8 cellular contexts compared by ENCODE assay signal in the genomic region with DNA sequence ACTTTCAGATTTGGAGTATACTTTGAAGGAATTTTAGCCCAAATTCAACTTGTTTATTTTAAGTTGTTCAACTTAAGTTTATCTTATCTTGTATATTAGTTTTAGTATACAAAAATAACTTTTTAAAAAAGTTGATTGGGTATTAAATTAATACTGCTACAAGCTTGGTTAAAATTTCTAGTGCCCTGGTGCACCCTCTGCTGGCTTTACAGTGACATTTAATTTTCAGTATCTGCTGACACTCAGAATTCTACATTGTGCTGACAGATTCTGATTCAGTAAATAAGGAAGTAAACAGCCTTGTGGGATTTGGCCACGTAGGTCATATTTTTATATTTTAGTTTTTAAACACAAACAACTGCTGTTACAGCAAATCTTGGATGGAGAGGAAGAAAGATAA. TPM values are rescaled to one million over a fixed set of nuclear protein-coding genes. Genes with fewer than 3 reads are reported as not detected.
DNase-seq lines count a peak whose midpoint lies in the region; ATAC-seq and TF ChIP-seq lines count a peak whose summit lies in the region.

No MANE protein-coding gene starts in this region.

- 0% methylated on average over 1 of the region's 1 CpG for WGBS in liver

- ATAC-seq in HG02759 (IDR thresholded peaks at IDR 0.05; ENCODE audit: unreplicated experiment), result no peak

- TF ChIP-seq RAD21 in liver (IDR thresholded peaks at IDR 0.05), result peak; percentile 64 to 75

- H3K9ac ChIP-seq in MM.1S (ENCODE audit: low read length) (no peak overlapping the region), liver (ENCODE audit: low read depth in 1 of 2, low read length in 2 of 2) (no peak overlapping the region)

- peak overlapping the region; percentile 50; the same call in 1 of the 2 replicates for H2AFZ ChIP-seq in MM.1S (ENCODE audit: low read length)

- H4K20me1 ChIP-seq in MM.1S (ENCODE audit: insufficient read depth, low read length), result no peaks in the 10 kb centered on the region

- TF ChIP-seq CTCF in MM.1S (IDR thresholded peaks at IDR 0.05; ENCODE audit: low read length), result peak; percentile 41
- TF ChIP-seq CTCF in ascending aorta (IDR thresholded peaks at IDR 0.05), result peak in 2 of 3 experiments; percentile 35 to 56
- TF ChIP-seq CTCF in liver (IDR thresholded peaks at IDR 0.05; ENCODE audit: low read depth, low read length, missing input control), result peak; percentile 56

- H3K79me2 ChIP-seq in MM.1S (ENCODE audit: low read length), result no peaks in the 10 kb centered on the region

- peak overlapping the region; percentile 46; the same call in 1 of the 2 replicates for H3K4me2 ChIP-seq in MM.1S (ENCODE audit: low read depth, low read length)

- H3K4me1 ChIP-seq in MM.1S (ENCODE audit: low read length) (peaks cover 12% of the 10 kb centered on the region; the same call in 1 of the 2 replicates), ascending aorta (no peaks in the 10 kb centered on the region), liver (ENCODE audit: control insufficient read depth in 4 of 4, insufficient read depth in 4 of 4, low read length in 3 of 4) (peaks cover 0 to 10% (median 3%) of the 10 kb centered on the region in 4 donors)

- H3K9me2 ChIP-seq in MM.1S (replicated peaks; ENCODE audit: insufficient read depth, low read length), result no peaks in the 10 kb centered on the region

- H3K27me3 ChIP-seq in MM.1S (replicated peaks; ENCODE audit: insufficient read depth, low read length), result no peaks in the 10 kb centered on the region
- no peaks in the 10 kb centered on the region for H3K27me3 ChIP-seq in ascending aorta
- H3K27me3 ChIP-seq in liver (ENCODE audit: control insufficient read depth in 4 of 4, insufficient read depth in 4 of 4, low read length in 3 of 4), result no peaks in the 10 kb centered on the region

- H3F3A ChIP-seq in MM.1S (ENCODE audit: insufficient read depth, low read length), result no peaks in the 10 kb centered on the region

- DNase-seq in DMS153 (lab: John Stamatoyannopoulos, UW), result peak; percentile 23
- DNase-seq in DMS153 treated with DMSO at 0.1 percent for 48 hours (lab: John Stamatoyannopoulos, UW; ENCODE audit: unreplicated experiment), result no peak
- DNase-seq in MM.1S, result peak; percentile 64
- no peak for DNase-seq in ascending aorta (ENCODE audit: low spot score in 2 of 2)
- no peak for DNase-seq in activated CD4-positive, CD25-positive, alpha-beta regulatory T cell treated with anti-CD3 and anti-CD28 coated beads, Interleukin-2, amount 50 U/mL, for 72 hours
- no peak for DNase-seq in activated gamma-delta T cell (lab: John Stamatoyannopoulos, UW)

- intact Hi-C loops in ascending aorta (cut with DNase I), result loop anchor here (5.0 to 10.0 kb wide), 3 partner anchors 82 to 816 kb away; partner anchors contain the start of gene PJA1

- H3K4me3 ChIP-seq in MM.1S (ENCODE audit: low read length), result no peak overlapping the region
- H3K4me3 ChIP-seq in ascending aorta, result no peak overlapping the region
- no peak overlapping the region for H3K4me3 ChIP-seq in liver (ENCODE audit: low read depth in 1 of 3, low read length in 3 of 3)

- H3K36me3 ChIP-seq in MM.1S (replicated peaks; ENCODE audit: insufficient read depth, low read length) (no peaks in the 10 kb centered on the region), ascending aorta (no peaks in the 10 kb centered on the region), liver (ENCODE audit: control insufficient read depth in 4 of 4, insufficient read depth in 3 of 4, low read depth in 1 of 4, low read length in 3 of 4) (no peaks in the 10 kb centered on the region)

- H3K27ac ChIP-seq in MM.1S (ENCODE audit: low read length) (peak overlapping the region; percentile 20; the same call in 1 of the 2 replicates), ascending aorta (no peak overlapping the region), liver (ENCODE audit: low read depth in 1 of 2, low read length in 2 of 2) (no peak overlapping the region)

- no peaks in the 10 kb centered on the region for H3K9me3 ChIP-seq in MM.1S (replicated peaks; ENCODE audit: insufficient read depth, low read length)
- no peaks in the 10 kb centered on the region for H3K9me3 ChIP-seq in ascending aorta
- no peaks in the 10 kb centered on the region for H3K9me3 ChIP-seq in liver (ENCODE audit: control insufficient read depth in 4 of 4, low read length in 3 of 4)

TF ChIP-seq in liver, 16 proteins besides CTCF, POLR2A, EP300 and RAD21:
- TF ChIP-seq TAF1 (conservative IDR thresholded peaks at IDR 0.05), result no peak
TF ChIP-seq in liver: peak in this region for 0.

RNA-seq across cellular contexts. Expression of gene EDA, which starts 2.9 kb away (rescaled TPM):
- total RNA-seq in ascending aorta, result 1.7 TPM
- total RNA-seq in liver, result 1 to 10 TPM; 1.7 to 2.6 TPM
- 1 to 10 TPM in 1 of 2 donors, under 1 TPM in 1; 0.39 to 1.2 TPM for polyA plus RNA-seq in liver

Comparison
In these comparisons a context has a peak if more than half of its experiments do, and no peak if none do; other contexts are left out.
1. DNase-seq: peak in DMS153 (single experiment) and MM.1S (single experiment); none in DMS153 treated with DMSO at 0.1 percent for 48 hours (single experiment), ascending aorta (0 of 2), activated CD4-positive, CD25-positive, alpha-beta regulatory T cell treated with anti-CD3 and anti-CD28 coated beads, Interleukin-2, amount 50 U/mL, for 72 hours (single experiment) and activated gamma-delta T cell (single experiment).
2. Peak in every context shown above with its lines, with median percentiles within 50 percentile points of each other: CTCF ChIP-seq.